ENCODE assay signal across 9 cellular contexts in genomic region chrX:21798677-21799219, GRCh38.
DNase-seq lines count a peak whose midpoint lies in the region; ATAC-seq and TF ChIP-seq lines count a peak whose summit lies in the region.
"Had no signal": no experiment of that assay in that cellular context is flagged by ENCODE, and none has a peak within 500 bp of the region (broad histone marks: within the 10 kb centered on the region; RNA-seq: fewer than 3 reads in every experiment).

No MANE protein-coding gene starts in this region.

- no peak overlapping the region for H3K9ac ChIP-seq in stomach smooth muscle (ENCODE audit: low read length in 2 of 2)

- peak; percentile 77 for ATAC-seq in HG02588 (IDR thresholded peaks at IDR 0.05; ENCODE audit: unreplicated experiment)

- H3K9me3 ChIP-seq in stomach smooth muscle (ENCODE audit: control insufficient read depth in 2 of 2, low read length in 2 of 2) = no peaks in the 10 kb centered on the region

- H3K4me1 ChIP-seq in stomach smooth muscle (ENCODE audit: control insufficient read depth, insufficient read depth, low read length) = peaks cover 18% of the 10 kb centered on the region

- no peak for TF ChIP-seq CTCF in fibroblast of mammary gland (conservative IDR thresholded peaks at IDR 0.05; ENCODE audit: control insufficient read depth, insufficient read depth, low read depth, low read length)

- H3K4me3 ChIP-seq in fibroblast of mammary gland (ENCODE audit: control insufficient read depth, low read depth, low read length) = no peak overlapping the region
- H3K4me3 ChIP-seq in stomach smooth muscle (ENCODE audit: low read length in 2 of 2) = no peak overlapping the region

- DNase-seq in NCI-H2171 treated with DMSO at 0.1 percent for 48 hours (lab: John Stamatoyannopoulos, UW) = peak; percentile 70
- DNase-seq in fibroblast of mammary gland (ENCODE audit: low read depth) = peak; percentile 76
- no peak for DNase-seq in superior temporal gyrus (ENCODE audit: extremely low spot score)
- DNase-seq in epidermal melanocyte (ENCODE audit: insufficient read length, low spot score) = no peak
- no peak for DNase-seq in NCI-H510A (lab: John Stamatoyannopoulos, UW)
- DNase-seq: activated CD4-positive, CD25-positive, alpha-beta regulatory T cell treated with anti-CD3 and anti-CD28 coated beads, Interleukin-2, amount 50 U/mL, for 72 hours; stimulated activated CD8-positive, alpha-beta memory T cell treated with anti-CD3 and anti-CD28 coated beads, Interleukin-4, amount 100 ng/mL, for 48 hours had no signal

- H3K27me3 ChIP-seq in stomach smooth muscle (ENCODE audit: control insufficient read depth in 1 of 2, insufficient read depth in 2 of 2, low read length in 2 of 2) = peaks cover 0 to 5% of the 10 kb centered on the region in 2 donors

- no peaks in the 10 kb centered on the region for H3K36me3 ChIP-seq in stomach smooth muscle (ENCODE audit: control insufficient read depth in 2 of 2, insufficient read depth in 2 of 2, low read length in 2 of 2)

- peak overlapping the region; percentile 25 for H3K27ac ChIP-seq in stomach smooth muscle (ENCODE audit: low read length)

Comparison
In these comparisons a context has a peak if more than half of its experiments do, and no peak if none do; other contexts are left out.
1. DNase-seq: peak in NCI-H2171 treated with DMSO at 0.1 percent for 48 hours (single experiment) and fibroblast of mammary gland (single experiment); none in superior temporal gyrus (single experiment), epidermal melanocyte (single experiment) and NCI-H510A (single experiment).